In genomic region chr10:87341546-87342145, GRCh38 we compare ENCODE assay signal across 8 cellular contexts. TPM values are rescaled to one million over a fixed set of nuclear protein-coding genes. Genes with fewer than 3 reads are reported as not detected.
A peak's percentile ranks its signal among the peaks of the same experiment; 100 is the strongest.
DNase-seq lines count a peak whose midpoint lies in the region; ATAC-seq and TF ChIP-seq lines count a peak whose summit lies in the region.
"Not testable (repeated sequence)": the region's sequence is repeated elsewhere in the genome, so short reads cannot be mapped to it uniquely, and the experiment has no call there.

No MANE protein-coding gene starts in this region.

- H3K9ac ChIP-seq in muscle layer of colon (ENCODE audit: low read length), result not testable (repeated sequence)

- TF ChIP-seq CTCF in PC-9 (conservative IDR thresholded peaks at IDR 0.05); fibroblast of the aortic adventitia (IDR thresholded peaks at IDR 0.05; ENCODE audit: insufficient read depth, low read length): not testable (repeated sequence)

- peak overlapping the region in 1 of 3 donors; percentile 94 for H3K27ac Mint-ChIP-seq in CD4-positive, CD25-positive, alpha-beta regulatory T cell
- peak overlapping the region; percentile 90 for H3K27ac Mint-ChIP-seq in activated naive CD8-positive, alpha-beta T cell treated with anti-CD3 and anti-CD28 coated beads, Interleukin-2, amount 10 ng/mL, durations not matched to agents 7 days and 5 days
- peak overlapping the region; percentile 94 for H3K27ac Mint-ChIP-seq in stimulated activated effector memory CD8-positive, alpha-beta T cell treated with anti-CD3 and anti-CD28 coated beads, Interleukin-12 subunit alpha, Interleukin-12 subunit beta, amount 100 ng/mL, for 72 hours

- peak overlapping the region; percentile 64; the same call in 1 of the 2 replicates for H3K4me2 ChIP-seq in PC-9

- not testable (repeated sequence) for H3K27me3 Mint-ChIP-seq in CD4-positive, CD25-positive, alpha-beta regulatory T cell; activated naive CD8-positive, alpha-beta T cell treated with anti-CD3 and anti-CD28 coated beads, Interleukin-2, amount 10 ng/mL, durations not matched to agents 7 days and 5 days

- intact Hi-C loops in PC-9 (cut with micrococcal nuclease; ENCODE audit: unreplicated experiment), result not testable (repeated sequence)

- peaks cover 15 to 29% (median 23%) of the 10 kb centered on the region in 4 donors for H3K4me1 Mint-ChIP-seq in CD4-positive, CD25-positive, alpha-beta regulatory T cell
- H3K4me1 Mint-ChIP-seq in activated naive CD8-positive, alpha-beta T cell treated with anti-CD3 and anti-CD28 coated beads, Interleukin-2, amount 10 ng/mL, durations not matched to agents 7 days and 5 days, result peaks cover 12% of the 10 kb centered on the region
- peaks cover 20% of the 10 kb centered on the region for H3K4me1 Mint-ChIP-seq in stimulated activated effector memory CD8-positive, alpha-beta T cell treated with anti-CD3 and anti-CD28 coated beads, Interleukin-12 subunit alpha, Interleukin-12 subunit beta, amount 100 ng/mL, for 72 hours

- CTCF ChIA-PET in PC-9 (lab: Charles Lee), result interaction anchor here (0.6 kb wide), 1 partner anchor 942 kb away, joined by 3 read pairs; no protein-coding TSS in a partner anchor

- H3K4me3 ChIP-seq in CD4-positive, CD25-positive, alpha-beta regulatory T cell (ENCODE audit: low read depth, low read length); muscle layer of colon (ENCODE audit: low read depth in 1 of 2, low read length in 2 of 2): not testable (repeated sequence)
- peak overlapping the region; percentile 54; the same call in 1 of the 2 replicates for H3K4me3 ChIP-seq in PC-9
- H3K4me3 ChIP-seq in fibroblast of the aortic adventitia (ENCODE audit: low read depth, low read length), result peak overlapping the region; percentile 62

- not testable (repeated sequence) for H3K27me3 ChIP-seq in CD4-positive, CD25-positive, alpha-beta regulatory T cell (ENCODE audit: control insufficient read depth, insufficient read depth, low read length); PC-9 (ENCODE audit: insufficient read depth, low read depth); muscle layer of colon (ENCODE audit: control insufficient read depth in 1 of 2, insufficient read depth in 2 of 2, low read length in 2 of 2)

- POLR2A ChIA-PET in PC-9 (lab: Charles Lee; ENCODE audit: unreplicated experiment); activated naive CD8-positive, alpha-beta T cell treated with anti-CD3 and anti-CD28 coated beads, Interleukin-2, amount 10 ng/mL, durations not matched to agents 7 days and 5 days (lab: Charles Lee): not testable (repeated sequence)

- not testable (repeated sequence) for H4K20me1 ChIP-seq in PC-9 (ENCODE audit: insufficient read depth)

- not testable (repeated sequence) for H3K9me3 Mint-ChIP-seq in CD4-positive, CD25-positive, alpha-beta regulatory T cell; activated naive CD8-positive, alpha-beta T cell treated with anti-CD3 and anti-CD28 coated beads, Interleukin-2, amount 10 ng/mL, durations not matched to agents 7 days and 5 days; stimulated activated effector memory CD8-positive, alpha-beta T cell treated with anti-CD3 and anti-CD28 coated beads, Interleukin-12 subunit alpha, Interleukin-12 subunit beta, amount 100 ng/mL, for 72 hours

- not testable (repeated sequence) for H3K36me3 Mint-ChIP-seq in CD4-positive, CD25-positive, alpha-beta regulatory T cell; activated naive CD8-positive, alpha-beta T cell treated with anti-CD3 and anti-CD28 coated beads, Interleukin-2, amount 10 ng/mL, durations not matched to agents 7 days and 5 days
- peaks cover 19% of the 10 kb centered on the region for H3K36me3 Mint-ChIP-seq in stimulated activated effector memory CD8-positive, alpha-beta T cell treated with anti-CD3 and anti-CD28 coated beads, Interleukin-12 subunit alpha, Interleukin-12 subunit beta, amount 100 ng/mL, for 72 hours

- peak overlapping the region; percentile 94 to 100 (median 98) for H3K4me3 Mint-ChIP-seq in CD4-positive, CD25-positive, alpha-beta regulatory T cell
- H3K4me3 Mint-ChIP-seq in activated naive CD8-positive, alpha-beta T cell treated with anti-CD3 and anti-CD28 coated beads, Interleukin-2, amount 10 ng/mL, durations not matched to agents 7 days and 5 days, result peak overlapping the region; percentile 95
- peak overlapping the region; percentile 87 for H3K4me3 Mint-ChIP-seq in stimulated activated effector memory CD8-positive, alpha-beta T cell treated with anti-CD3 and anti-CD28 coated beads, Interleukin-12 subunit alpha, Interleukin-12 subunit beta, amount 100 ng/mL, for 72 hours

- not testable (repeated sequence) for H3F3A ChIP-seq in PC-9 (ENCODE audit: insufficient read depth, low read depth)

- not testable (repeated sequence) for H3K36me3 ChIP-seq in CD4-positive, CD25-positive, alpha-beta regulatory T cell (ENCODE audit: control insufficient read depth, insufficient read depth, low read length); PC-9 (ENCODE audit: low read depth); muscle layer of colon (ENCODE audit: insufficient read depth, low read length)

- DNase-seq in CD4-positive, CD25-positive, alpha-beta regulatory T cell; activated naive CD8-positive, alpha-beta T cell treated with anti-CD3 and anti-CD28 coated beads, Interleukin-2, amount 10 ng/mL, durations not matched to agents 7 days and 5 days; fibroblast of the aortic adventitia (ENCODE audit: low read depth); stimulated activated effector memory CD8-positive, alpha-beta T cell treated with anti-CD3 and anti-CD28 coated beads, Interleukin-12 subunit alpha, Interleukin-12 subunit beta, amount 100 ng/mL, for 72 hours (ENCODE audit: low spot score in 2 of 2): not testable (repeated sequence)
- DNase-seq in PC-9, result peak in 1 of 2 experiments; percentile 0

- not testable (repeated sequence) for ATAC-seq in CD4-positive, CD25-positive, alpha-beta regulatory T cell (ENCODE audit: low read depth in 2 of 2)
- ATAC-seq in GM21381 (IDR thresholded peaks at IDR 0.05; ENCODE audit: unreplicated experiment) (peak; percentile 25), HG03095 (IDR thresholded peaks at IDR 0.05; ENCODE audit: unreplicated experiment) (peak; percentile 8)
- peak; percentile 3 for ATAC-seq in activated naive CD8-positive, alpha-beta T cell treated with anti-CD3 and anti-CD28 coated beads, Interleukin-2, amount 10 ng/mL, durations not matched to agents 7 days and 5 days (ENCODE audit: low read depth)
- ATAC-seq in stimulated activated effector memory CD8-positive, alpha-beta T cell treated with anti-CD3 and anti-CD28 coated beads, Interleukin-12 subunit alpha, Interleukin-12 subunit beta, amount 100 ng/mL, for 72 hours, result peak; percentile 4

- peaks cover 24% of the 10 kb centered on the region for H3K79me2 ChIP-seq in PC-9 (ENCODE audit: low read depth)

- not testable (repeated sequence) for H3K4me1 ChIP-seq in CD4-positive, CD25-positive, alpha-beta regulatory T cell (ENCODE audit: control insufficient read depth, insufficient read depth, low read length, poor library complexity, severe bottlenecking); PC-9 (replicated peaks; ENCODE audit: insufficient read depth); muscle layer of colon (ENCODE audit: insufficient read depth, low read length)

- not testable (repeated sequence) for BruUV-seq in PC-9 (replicated peaks; lab: Mats Ljungman, UMichigan)

- not testable (repeated sequence) for H3K27ac ChIP-seq in CD4-positive, CD25-positive, alpha-beta regulatory T cell (ENCODE audit: insufficient read depth, low read length, poor library complexity, severe bottlenecking); PC-9
- H3K27ac ChIP-seq in muscle layer of colon (ENCODE audit: low read depth, low read length), result peak overlapping the region; percentile 72

- H3K9me3 ChIP-seq in CD4-positive, CD25-positive, alpha-beta regulatory T cell (ENCODE audit: control insufficient read depth in 2 of 2, low read length in 2 of 2); PC-9 (ENCODE audit: insufficient read depth, low read depth); muscle layer of colon (ENCODE audit: low read length): not testable (repeated sequence)

- H3K9me2 ChIP-seq in PC-9 (ENCODE audit: insufficient read depth), result not testable (repeated sequence)

- not testable (repeated sequence) for H2AFZ ChIP-seq in PC-9

RNA-seq across cellular contexts. Expression of gene NUTM2D, which starts 15.9 kb away (rescaled TPM):
- 3.6 TPM for total RNA-seq in CD4-positive, CD25-positive, alpha-beta regulatory T cell
- under 1 TPM in 1 of 4 donors, not detected in 3; 0.09 TPM for polyA plus RNA-seq in CD4-positive, CD25-positive, alpha-beta regulatory T cell
- total RNA-seq in PC-9 (2021) (1.1 and 1.9 TPM in 2 replicates), fibroblast of the aortic adventitia (ENCODE audit: low replicate concordance) (0.82 and 2.6 TPM in 2 replicates)
- 1 to 10 TPM; 2.6 to 4.1 TPM for total RNA-seq in activated naive CD8-positive, alpha-beta T cell treated with anti-CD3 and anti-CD28 coated beads, Interleukin-2, amount 10 ng/mL, durations not matched to agents 7 days and 5 days
